ENCODE assay signal across 8 cellular contexts in genomic region chr21:39387461-39388037, GRCh38. TPM values are rescaled to one million over a fixed set of nuclear protein-coding genes. Genes with fewer than 3 reads are reported as not detected.
A peak's percentile ranks its signal among the peaks of the same experiment; 100 is the strongest.
DNase-seq lines count a peak whose midpoint lies in the region; ATAC-seq, FAIRE-seq and TF ChIP-seq lines count a peak whose summit lies in the region.

No MANE protein-coding gene starts in this region.

- H3K9me3 ChIP-seq in AG04450 (ENCODE audit: control insufficient read depth, insufficient read depth, low read length) (peaks cover 2% of the 10 kb centered on the region; the same call in 1 of the 2 replicates), neuron (ENCODE audit: low read length) (no peaks in the 10 kb centered on the region), stomach smooth muscle (ENCODE audit: control insufficient read depth in 2 of 2, low read length in 2 of 2) (no peaks in the 10 kb centered on the region)

- CTCF ChIA-PET in AG04450 (lab: Charles Lee) = interaction anchor here (0.5 to 1.3 kb wide), 9 partner anchors 10 to 104 kb away, joined by 3 to 17 read pairs (median 4); partner anchors contain the start of gene HMGN1

- peak overlapping the region; percentile 54 to 69 for H3K9ac ChIP-seq in stomach smooth muscle (ENCODE audit: low read length in 2 of 2)

- peak overlapping the region; percentile 52 for H2AFZ ChIP-seq in neuron (ENCODE audit: low read depth, low read length)

- TF ChIP-seq CTCF in AG04450 (IDR thresholded peaks at IDR 0.05; ENCODE audit: low read depth, low read length) = no peak

- H3K4me1 ChIP-seq in neuron (ENCODE audit: insufficient read depth, low read length) (peaks cover 6% of the 10 kb centered on the region), stomach smooth muscle (ENCODE audit: control insufficient read depth, insufficient read depth, low read length) (peaks cover 30% of the 10 kb centered on the region)

- DNase-seq in AG04450 (ENCODE audit: low read depth, low spot score) = peak; percentile 72
- DNase-seq in M059J (ENCODE audit: low read depth) = peak; percentile 90
- peak; percentile 91 for DNase-seq in SIG-M5 treated with dmso at 0.1 percent for 504 hours (lab: John Stamatoyannopoulos, UW; ENCODE audit: unreplicated experiment)
- peak; percentile 85 to 92 (median 89) for DNase-seq in activated naive CD4-positive, alpha-beta T cell (lab: John Stamatoyannopoulos, UW)
- DNase-seq in frontal cortex (ENCODE audit: low spot score in 2 of 2) = peak; percentile 88 to 91

- H3K4me3 ChIP-seq in AG04450 (ENCODE audit: low read depth, low read length) (peak overlapping the region; percentile 63), neuron (ENCODE audit: low read length) (peak overlapping the region; percentile 49), stomach smooth muscle (ENCODE audit: low read length in 2 of 2) (peak overlapping the region; percentile 51 to 75)

- FAIRE-seq in frontal cortex (lab: Jason Lieb, UNC) = no peak

- POLR2A ChIA-PET in AG04450 (lab: Yijun Ruan, JAX) = interaction anchor here (0.6 to 1.6 kb wide), 11 partner anchors 23 to 467 kb away, joined by 3 to 11 read pairs (median 5); partner anchors contain the start of genes BRWD1 and PSMG1

- H3K27ac ChIP-seq in AG04450 (ENCODE audit: low read depth, low read length) = no peak overlapping the region
- H3K27ac ChIP-seq in stomach smooth muscle (ENCODE audit: low read length) = peak overlapping the region; percentile 60

- no peaks in the 10 kb centered on the region for H3K27me3 ChIP-seq in AG04450 (ENCODE audit: control insufficient read depth, insufficient read depth, low read length)
- H3K27me3 ChIP-seq in neuron (ENCODE audit: insufficient read depth, low read length) = no peaks in the 10 kb centered on the region
- H3K27me3 ChIP-seq in stomach smooth muscle (ENCODE audit: control insufficient read depth in 1 of 2, insufficient read depth in 2 of 2, low read length in 2 of 2) = no peaks in the 10 kb centered on the region

- H3K36me3 ChIP-seq in neuron (ENCODE audit: insufficient read depth, low read length) = peaks cover 23% of the 10 kb centered on the region
- H3K36me3 ChIP-seq in stomach smooth muscle (ENCODE audit: control insufficient read depth in 2 of 2, insufficient read depth in 2 of 2, low read length in 2 of 2) = peaks cover 13 to 17% of the 10 kb centered on the region in 2 donors

- ATAC-seq in GM19324 (IDR thresholded peaks at IDR 0.05; ENCODE audit: low FRiP score, unreplicated experiment) = peak; percentile 42

RNA-seq across cellular contexts. Expression of gene HMGN1, which starts 38.7 kb away (rescaled TPM):
- polyA plus RNA-seq in AG04450 (2011; rRNA removed) = 232 and 288 TPM in 2 replicates
- 36.7 and 70.9 TPM in 2 replicates for polyA minus RNA-seq in AG04450 (2011; rRNA and poly(A)+ RNA removed)
- total RNA-seq in M059J (2014; rRNA removed; shearing (Covaris generic)) = 501 and 579 TPM in 2 replicates
- total RNA-seq in frontal cortex = 143 TPM

RNA-seq across cellular contexts. Expression of gene LCA5L, which starts 58.0 kb away (rescaled TPM):
- polyA plus RNA-seq in AG04450 (2011; rRNA removed) = 0.81 and 1.1 TPM in 2 replicates
- 0.23 TPM in 1 of 2 replicates, not detected in the other for polyA minus RNA-seq in AG04450 (2011; rRNA and poly(A)+ RNA removed)
- 0.30 and 1.8 TPM in 2 replicates for total RNA-seq in M059J (2014; rRNA removed; shearing (Covaris generic))
- under 0.01 TPM for total RNA-seq in frontal cortex
